26 cellular contexts compared by ENCODE assay signal in genomic region chr2:15557947-15558346, GRCh38. TPM values are rescaled to one million over a fixed set of nuclear protein-coding genes. Genes with fewer than 3 reads are reported as not detected.
DNase-seq lines count a peak whose midpoint lies in the region; ATAC-seq, FAIRE-seq and TF ChIP-seq lines count a peak whose summit lies in the region.
"Had no signal": no experiment of that assay in that cellular context is flagged by ENCODE, and none has a peak within 500 bp of the region (broad histone marks: within the 10 kb centered on the region; RNA-seq: fewer than 3 reads in every experiment).

No MANE protein-coding gene starts in this region.

- intact Hi-C loops in mammary epithelial cell (cut with micrococcal nuclease) (no loop called here), breast epithelium (cut with DNase I; ENCODE audit: low total_unique reads) (no loop called here)

- H3K36me3 Mint-ChIP-seq in type B pancreatic cell: peaks cover 7% of the 10 kb centered on the region

- peak overlapping the region; percentile 52 for H3K4me3 Mint-ChIP-seq in type B pancreatic cell
- H3K4me3 Mint-ChIP-seq: dendritic cell treated with granulocyte-macrophage colony-stimulating factor and Interleukin-4, amounts not matched to agents 40 ng/mL and 50 ng/mL, for 4 days; IgD-negative memory B cell; memory B cell had no signal

- H3K9me3 ChIP-seq in mammary epithelial cell (replicated peaks; ENCODE audit: insufficient read depth, low read length) (no peaks in the 10 kb centered on the region), breast epithelium (no peaks in the 10 kb centered on the region)
- H3K9me3 ChIP-seq: A549, BE2C, ovary had no signal

- H3K79me2 ChIP-seq in mammary epithelial cell (ENCODE audit: insufficient read depth, low read length): peaks cover 37% of the 10 kb centered on the region

- H3K27ac ChIP-seq in mammary epithelial cell (ENCODE audit: insufficient read depth, low read depth, low read length) (no peak overlapping the region), breast epithelium (no peak overlapping the region)
- H3K27ac ChIP-seq: A549, cardiac muscle cell, HL-60, ovary had no signal

- FAIRE-seq in D721Med (lab: Jason Lieb, UNC): no peak
- FAIRE-seq: A549, frontal cortex had no signal

- TF ChIP-seq CTCF in mammary epithelial cell (conservative IDR thresholded peaks at IDR 0.05 in 1 of 2, IDR thresholded peaks at IDR 0.05 in 1 of 2; ENCODE audit: extremely low read depth in 1 of 2, insufficient read depth in 1 of 2, low read depth in 1 of 2, low read length in 2 of 2): no peak
- TF ChIP-seq CTCF in breast epithelium (IDR thresholded peaks at IDR 0.05): no peak
- no peak for TF ChIP-seq CTCF in epithelial cell of esophagus (IDR thresholded peaks at IDR 0.05; ENCODE audit: insufficient read depth, low read depth, low read length, missing control alignments)
- TF ChIP-seq CTCF in type B pancreatic cell (conservative IDR thresholded peaks at IDR 0.05): no peak
- no peak for TF ChIP-seq CTCF in D721Med (IDR thresholded peaks at IDR 0.05; ENCODE audit: insufficient read depth, missing control alignments)

- dilution Hi-C loops in mammary epithelial cell (cut with HindIII; ENCODE audit: low sequenced_read_pairs): no loop called here

- peaks cover 3% of the 10 kb centered on the region for H3K36me3 ChIP-seq in mammary epithelial cell (ENCODE audit: insufficient read depth, low read length)
- H3K36me3 ChIP-seq in breast epithelium: no peaks in the 10 kb centered on the region
- H3K36me3 ChIP-seq: ovary had no signal

- peaks cover 40% of the 10 kb centered on the region for H3K4me1 Mint-ChIP-seq in type B pancreatic cell (ENCODE audit: unreplicated experiment)

- no peak overlapping the region for H2AFZ ChIP-seq in mammary epithelial cell (ENCODE audit: low read depth, low read length)

- no peaks in the 10 kb centered on the region for H4K20me1 ChIP-seq in mammary epithelial cell (ENCODE audit: insufficient read depth, low read length)

- TF ChIP-seq POLR2A in breast epithelium (IDR thresholded peaks at IDR 0.05): no peak

- H3K27me3 Mint-ChIP-seq in type B pancreatic cell: no peaks in the 10 kb centered on the region
- H3K27me3 Mint-ChIP-seq: dendritic cell treated with granulocyte-macrophage colony-stimulating factor and Interleukin-4, amounts not matched to agents 40 ng/mL and 50 ng/mL, for 4 days; IgD-negative memory B cell; memory B cell had no signal

- no peaks in the 10 kb centered on the region for H3K9me3 Mint-ChIP-seq in type B pancreatic cell
- H3K9me3 Mint-ChIP-seq: dendritic cell treated with granulocyte-macrophage colony-stimulating factor and Interleukin-4, amounts not matched to agents 40 ng/mL and 50 ng/mL, for 4 days; memory B cell; naive B cell had no signal

- H3K4me3 ChIP-seq in mammary epithelial cell (replicated peaks in 1 of 3; ENCODE audit: insufficient read depth in 1 of 3, low read depth in 2 of 3, low read length in 3 of 3) (no peak overlapping the region), breast epithelium (no peak overlapping the region), epithelial cell of esophagus (ENCODE audit: low read length) (no peak overlapping the region)
- H3K4me3 ChIP-seq: A549, cardiac muscle cell, ovary had no signal

- CTCF ChIA-PET in mammary epithelial cell (lab: Charles Lee; ENCODE audit: low non-redundant PET): no interaction called here

- no peak overlapping the region for H3K4me2 ChIP-seq in mammary epithelial cell (ENCODE audit: insufficient read depth, low read depth, low read length)
- H3K4me2 ChIP-seq: A549 had no signal

- ATAC-seq in stimulated activated naive CD8-positive, alpha-beta T cell treated with anti-CD3 and anti-CD28 coated beads, Interleukin-15, Interleukin-2, amounts not matched to agents 100 U/mL and 50 U/mL, for 24 hours: no peak
- ATAC-seq: A549, sciatic nerve had no signal

- peak; percentile 49 for DNase-seq in mammary epithelial cell
- DNase-seq in breast epithelium (ENCODE audit: low spot score in 2 of 2): no peak
- peak; percentile 12 for DNase-seq in NCI-H69 (lab: John Stamatoyannopoulos, UW)
- DNase-seq in epithelial cell of esophagus (ENCODE audit: low read depth): peak; percentile 50
- DNase-seq in type B pancreatic cell (ENCODE audit: extremely low spot score, unreplicated experiment): no peak
- no peak for DNase-seq in stimulated activated naive CD8-positive, alpha-beta T cell treated with anti-CD3 and anti-CD28 coated beads, Interleukin-15, Interleukin-2, amounts not matched to agents 100 U/mL and 50 U/mL, for 24 hours
- DNase-seq in activated gamma-delta T cell (lab: John Stamatoyannopoulos, UW): no peak
- no peak for DNase-seq in D721Med (ENCODE audit: insufficient read length, low spot score)
- DNase-seq: activated CD4-positive, alpha-beta T cell treated with anti-CD3 and anti-CD28 coated beads, Interleukin-2, amount 50 U/mL, for 1 hour; activated CD8-positive, alpha-beta memory T cell treated with anti-CD3 and anti-CD28 coated beads, Interleukin-2, amount 50 U/mL, for 4 hours; activated effector memory CD4-positive, alpha-beta T cell treated with Interleukin-2 at 50 U/mL for 16 hours; BE2C; kidney glomerular epithelial cell; naive B cell; NCI-H1694 treated with DMSO at 0.1 percent for 48 hours; NCI-H446; ovary; Right ventricle myocardium superior had no signal

- H3K9ac ChIP-seq in mammary epithelial cell (ENCODE audit: insufficient read depth, low read length): no peak overlapping the region

- WGBS in mammary epithelial cell (ENCODE audit: low coverage, missing lambda C conversion rate): 62% methylated on average over 4 of the region's 4 CpGs

- H3K27me3 ChIP-seq in mammary epithelial cell (ENCODE audit: insufficient read depth, low read length): no peaks in the 10 kb centered on the region
- no peaks in the 10 kb centered on the region for H3K27me3 ChIP-seq in breast epithelium
- H3K27me3 ChIP-seq: BE2C, cardiac muscle cell, ovary had no signal

- H3K4me1 ChIP-seq in mammary epithelial cell (ENCODE audit: insufficient read depth, low read length): peaks cover 29% of the 10 kb centered on the region
- H3K4me1 ChIP-seq in breast epithelium: no peaks in the 10 kb centered on the region

- no peak overlapping the region for H3K27ac Mint-ChIP-seq in type B pancreatic cell
- H3K27ac Mint-ChIP-seq: dendritic cell treated with granulocyte-macrophage colony-stimulating factor and Interleukin-4, amounts not matched to agents 40 ng/mL and 50 ng/mL, for 4 days; IgD-negative memory B cell; memory B cell had no signal

- in situ Hi-C loops in mammary epithelial cell (cut with MboI; ENCODE audit: low sequenced_read_pairs in 2 of 2): no loop called here

- no TSS peak for BruUV-seq in mammary epithelial cell (replicated peaks; lab: Mats Ljungman, UMichigan)

RNA-seq across cellular contexts. Expression of gene NBAS, which starts 3.2 kb away (rescaled TPM):
- total RNA-seq in mammary epithelial cell (10 to 100 TPM; 38.8 to 58.5 TPM), breast epithelium (10 to 100 TPM; 44.9 to 59.1 (median 45.1) TPM), type B pancreatic cell (ENCODE audit: low replicate concordance) (44.3 and 53.5 TPM in 2 replicates)
- 18.7 TPM for polyA plus RNA-seq in mammary epithelial cell
- 68.7 TPM for polyA minus RNA-seq in mammary epithelial cell

RNA-seq across cellular contexts. Expression of gene DDX1, which starts 33.7 kb away (rescaled TPM):
- total RNA-seq in mammary epithelial cell (100 to 1,000 TPM in 1 of 2 donors, 10 to 100 TPM in 1; 47.2 to 107 TPM), breast epithelium (10 to 100 TPM; 57.4 to 72.6 (median 71.0) TPM), type B pancreatic cell (ENCODE audit: low replicate concordance) (97.3 and 111 TPM in 2 replicates)
- polyA plus RNA-seq in mammary epithelial cell: 71.0 TPM
- 51.1 TPM for polyA minus RNA-seq in mammary epithelial cell

Comparison
In these comparisons a context has a peak if more than half of its experiments do, and no peak if none do; other contexts are left out.
1. DNase-seq: peak in mammary epithelial cell (single experiment), NCI-H69 (single experiment) and epithelial cell of esophagus (single experiment); none in breast epithelium (0 of 2), type B pancreatic cell (single experiment), stimulated activated naive CD8-positive, alpha-beta T cell treated with anti-CD3 and anti-CD28 coated beads, Interleukin-15, Interleukin-2, amounts not matched to agents 100 U/mL and 50 U/mL, for 24 hours (single experiment), activated gamma-delta T cell (single experiment) and D721Med (single experiment).